ENCODE assay signal across 9 cellular contexts in the genomic region with DNA sequence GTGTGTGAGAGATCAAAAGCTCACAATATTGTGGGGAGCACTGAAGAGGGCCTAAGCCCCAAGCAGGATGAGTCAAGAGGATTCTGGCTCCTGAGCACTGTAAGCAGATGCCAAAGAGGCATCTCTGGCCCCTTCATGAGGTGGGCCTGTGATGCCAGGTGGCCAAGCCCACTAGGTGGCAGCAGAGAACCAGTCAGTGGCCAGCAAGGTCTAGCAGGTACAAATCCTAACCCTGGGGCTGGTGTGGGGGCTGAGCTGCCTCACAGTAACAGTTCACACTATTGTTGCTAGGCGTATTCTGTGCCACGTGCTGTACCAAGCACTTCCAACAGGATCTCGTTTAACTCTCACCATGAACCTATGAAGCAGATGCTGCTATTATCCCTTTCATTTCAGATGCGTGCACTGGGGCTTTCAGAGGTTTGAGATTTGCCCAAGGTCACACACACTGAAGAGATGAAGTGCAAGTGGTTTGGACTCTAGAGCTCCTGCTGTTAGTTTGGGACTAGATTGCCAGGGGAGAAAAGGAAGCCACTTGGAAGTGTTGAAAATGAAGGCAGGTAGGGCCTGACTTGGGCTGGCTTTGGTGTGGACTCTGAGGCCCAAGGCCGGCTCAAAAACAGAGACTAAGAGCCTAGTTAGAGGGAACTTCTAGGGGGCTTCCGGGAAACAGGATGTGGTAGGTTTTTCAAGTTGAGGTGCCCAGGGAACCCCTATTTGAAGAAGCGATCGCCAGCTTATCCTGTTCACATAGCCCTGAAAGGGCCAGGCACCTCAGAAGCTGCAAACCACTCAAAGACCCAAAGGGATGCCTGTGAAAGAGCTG. TPM values are rescaled to one million over a fixed set of nuclear protein-coding genes. Genes with fewer than 3 reads are reported as not detected.
A peak's percentile ranks its signal among the peaks of the same experiment; 100 is the strongest.
DNase-seq lines count a peak whose midpoint lies in the region; ATAC-seq, FAIRE-seq and TF ChIP-seq lines count a peak whose summit lies in the region.
"Had no signal": no experiment of that assay in that cellular context is flagged by ENCODE, and none has a peak within 500 bp of the region (broad histone marks: within the 10 kb centered on the region; RNA-seq: fewer than 3 reads in every experiment).

No MANE protein-coding gene starts in this region.

- no peak for FAIRE-seq in D721Med (lab: Jason Lieb, UNC)
- FAIRE-seq: colon had no signal

- peak overlapping the region; percentile 64 to 85 for H3K27ac Mint-ChIP-seq in natural killer cell treated with Interleukin-12 subunit alpha and Interleukin-12 subunit beta and Interleukin-15 and Interleukin-18, amount 100 ng/mL, for 72 hours

- no peaks in the 10 kb centered on the region for H3K27me3 Mint-ChIP-seq in natural killer cell treated with Interleukin-12 subunit alpha and Interleukin-12 subunit beta and Interleukin-15 and Interleukin-18, amount 100 ng/mL, for 72 hours

- peaks cover 9 to 25% of the 10 kb centered on the region in 2 donors for H3K4me1 Mint-ChIP-seq in natural killer cell treated with Interleukin-12 subunit alpha and Interleukin-12 subunit beta and Interleukin-15 and Interleukin-18, amount 100 ng/mL, for 72 hours (ENCODE audit: low read depth in 2 of 2)

- ATAC-seq in GM19467 (IDR thresholded peaks at IDR 0.05; ENCODE audit: unreplicated experiment) (peak; percentile 93), HG03571 (IDR thresholded peaks at IDR 0.05; ENCODE audit: unreplicated experiment) (peak; percentile 85)
- peak; percentile 94 for ATAC-seq in natural killer cell treated with Interleukin-12 subunit alpha and Interleukin-12 subunit beta and Interleukin-15 and Interleukin-18, amount 100 ng/mL, for 72 hours

- peak overlapping the region; percentile 39 for H3K4me3 Mint-ChIP-seq in natural killer cell treated with Interleukin-12 subunit alpha and Interleukin-12 subunit beta and Interleukin-15 and Interleukin-18, amount 100 ng/mL, for 72 hours

- no peaks in the 10 kb centered on the region for H3K27me3 ChIP-seq in NT2/D1 (ENCODE audit: insufficient read depth, insufficient read length)

- no peaks in the 10 kb centered on the region for H3K4me1 ChIP-seq in NT2/D1 (ENCODE audit: insufficient read depth, insufficient read length)

- H3K9me3 Mint-ChIP-seq in natural killer cell treated with Interleukin-12 subunit alpha and Interleukin-12 subunit beta and Interleukin-15 and Interleukin-18, amount 100 ng/mL, for 72 hours, result no peaks in the 10 kb centered on the region

- H3K36me3 ChIP-seq in NT2/D1 (ENCODE audit: insufficient read depth, insufficient read length, low read length), result no peaks in the 10 kb centered on the region

- peak; percentile 41 for DNase-seq in D721Med (ENCODE audit: insufficient read length, low spot score)
- DNase-seq in NT2/D1 (ENCODE audit: low read depth, low spot score), result peak; percentile 84
- peak; percentile 82 for DNase-seq in activated CD8-positive, alpha-beta memory T cell treated with anti-CD3 and anti-CD28 coated beads, Interleukin-2, amount 50 U/mL, for 4 hours
- DNase-seq in epithelial cell of proximal tubule (ENCODE audit: low read depth), result no peak
- peak; percentile 84 for DNase-seq in natural killer cell treated with Interleukin-12 subunit alpha and Interleukin-12 subunit beta and Interleukin-15 and Interleukin-18, amount 100 ng/mL, for 72 hours (ENCODE audit: low spot score)
- DNase-seq in stimulated activated naive CD4-positive, alpha-beta T cell (lab: John Stamatoyannopoulos, UW), result peak; percentile 41 to 78 (median 58)

- H3K9me3 ChIP-seq in NT2/D1 (ENCODE audit: insufficient read depth, low read length), result no peaks in the 10 kb centered on the region

- H3K4me3 ChIP-seq in NT2/D1 (ENCODE audit: insufficient read length, low read depth), result no peak overlapping the region
- H3K4me3 ChIP-seq in epithelial cell of proximal tubule (ENCODE audit: low read depth, low read length), result no peak overlapping the region

- TF ChIP-seq CTCF in D721Med (IDR thresholded peaks at IDR 0.05; ENCODE audit: insufficient read depth, missing control alignments) (peak; percentile 92), epithelial cell of proximal tubule (conservative IDR thresholded peaks at IDR 0.05; ENCODE audit: low read depth, low read length) (peak; percentile 98)

- H3K9ac ChIP-seq in NT2/D1 (ENCODE audit: insufficient read length, low read depth), result no peak overlapping the region

- no peaks in the 10 kb centered on the region for H3K36me3 Mint-ChIP-seq in natural killer cell treated with Interleukin-12 subunit alpha and Interleukin-12 subunit beta and Interleukin-15 and Interleukin-18, amount 100 ng/mL, for 72 hours

RNA-seq across cellular contexts. Expression of gene MLANA, which starts 4.4 kb away (rescaled TPM):
- total RNA-seq in epithelial cell of proximal tubule, result not detected in 2 replicates
- not detected for total RNA-seq in natural killer cell treated with Interleukin-12 subunit alpha and Interleukin-12 subunit beta and Interleukin-15 and Interleukin-18, amount 100 ng/mL, for 72 hours

RNA-seq across cellular contexts. Expression of gene ERMP1, which starts 53.4 kb away (rescaled TPM):
- 13.2 and 21.3 TPM in 2 replicates for total RNA-seq in epithelial cell of proximal tubule
- 10 to 100 TPM; 17.7 to 28.0 TPM for total RNA-seq in natural killer cell treated with Interleukin-12 subunit alpha and Interleukin-12 subunit beta and Interleukin-15 and Interleukin-18, amount 100 ng/mL, for 72 hours
